Comparison of ENCODE assay signal across 2 cellular contexts in genomic region chr4:2713337-2713736, GRCh38.
TF ChIP-seq lines count a peak whose summit lies in the region.

No MANE protein-coding gene starts in this region.

TF ChIP-seq in WTC11, 78 proteins besides CTCF, POLR2A, EP300 and RAD21:
- TF ChIP-seq ZNF317 (CRISPR knock-in tag; IDR thresholded peaks at IDR 0.05; ENCODE audit: borderline replicate concordance, low read depth) (no peak), NFE2L1 (CRISPR knock-in tag; IDR thresholded peaks at IDR 0.05) (no peak), SMAD4 (CRISPR knock-in tag; IDR thresholded peaks at IDR 0.05) (no peak), HMGA2 (CRISPR knock-in tag; IDR thresholded peaks at IDR 0.05) (no peak), MYBL2 (CRISPR knock-in tag; IDR thresholded peaks at IDR 0.05) (no peak), CBFB (CRISPR knock-in tag; IDR thresholded peaks at IDR 0.05; ENCODE audit: low read depth) (no peak), ZNF423 (CRISPR knock-in tag; IDR thresholded peaks at IDR 0.05) (no peak), NR3C1 (CRISPR knock-in tag; conservative IDR thresholded peaks at IDR 0.05; ENCODE audit: low read depth) (no peak)

TF ChIP-seq in H1, 55 proteins besides CTCF, POLR2A, EP300 and RAD21:
- TF ChIP-seq RXRA (IDR thresholded peaks at IDR 0.05; ENCODE audit: insufficient read depth, low read depth, low read length): no peak
- no peak for TF ChIP-seq CTBP2 (IDR thresholded peaks at IDR 0.05; ENCODE audit: borderline replicate concordance, insufficient read depth, insufficient read length, low read length)
- TF ChIP-seq SIN3A (conservative IDR thresholded peaks at IDR 0.05 in 1 of 2, IDR thresholded peaks at IDR 0.05 in 1 of 2; ENCODE audit: low read depth in 1 of 2, low read length in 2 of 2): no peak
- no peak for TF ChIP-seq RNF2 (IDR thresholded peaks at IDR 0.05; ENCODE audit: borderline replicate concordance, low read depth, low read length, missing control alignments, poor library complexity, severe bottlenecking)
- no peak for TF ChIP-seq RFX5 (IDR thresholded peaks at IDR 0.05; ENCODE audit: borderline replicate concordance, low read depth, low read length)
- no peak for TF ChIP-seq POLR2AphosphoS5 (IDR thresholded peaks at IDR 0.05; ENCODE audit: low read depth, low read length)
